ENCODE assay signal across 23 cellular contexts in the genomic region with DNA sequence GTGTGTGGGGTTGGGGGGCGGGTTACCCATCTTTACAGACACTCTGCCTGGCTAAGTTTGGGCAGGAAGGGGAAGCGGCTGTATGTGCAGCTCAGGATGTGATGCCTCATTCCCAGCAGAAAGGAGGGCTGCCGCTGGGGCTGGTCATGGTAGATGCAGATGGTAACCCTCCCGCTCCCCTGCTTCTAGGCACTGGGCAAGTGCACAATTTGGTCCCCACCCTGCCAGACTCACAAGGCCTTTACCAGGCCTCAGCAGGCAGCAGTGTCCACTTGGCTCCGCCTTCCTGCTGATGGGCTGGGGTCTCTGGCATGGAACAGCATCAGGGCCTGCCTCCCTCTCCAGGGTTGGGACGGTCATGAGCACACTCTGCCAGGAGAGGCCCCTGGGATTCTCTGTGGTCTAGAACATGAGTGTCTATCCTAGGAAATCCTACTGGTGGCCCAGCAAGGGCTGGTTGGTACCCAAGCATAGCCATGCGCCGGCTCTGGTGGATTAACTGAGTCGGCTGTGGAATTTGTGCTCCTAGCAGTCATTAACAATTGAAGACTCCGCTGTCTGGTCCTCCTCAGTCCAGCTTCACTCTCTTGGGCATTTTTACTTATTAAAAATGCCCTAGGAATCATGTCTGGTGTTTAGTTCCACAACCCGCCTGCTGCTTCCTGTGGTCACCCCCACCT. TPM values are rescaled to one million over a fixed set of nuclear protein-coding genes. Genes with fewer than 3 reads are reported as not detected.
DNase-seq lines count a peak whose midpoint lies in the region; ATAC-seq, FAIRE-seq and TF ChIP-seq lines count a peak whose summit lies in the region.
"Had no signal": no experiment of that assay in that cellular context is flagged by ENCODE, and none has a peak within 500 bp of the region (broad histone marks: within the 10 kb centered on the region; RNA-seq: fewer than 3 reads in every experiment).

No MANE protein-coding gene starts in this region.

- no peak for TF ChIP-seq CTCF in kidney (IDR thresholded peaks at IDR 0.05; ENCODE audit: borderline replicate concordance, extremely low read depth, insufficient read depth)

- POLR2A ChIA-PET in activated CD4-positive, alpha-beta memory T cell treated with anti-CD3 and anti-CD28 coated beads for 36 hours (lab: Charles Lee): no interaction called here
- POLR2A ChIA-PET in activated CD4-positive, alpha-beta memory T cell treated with anti-CD3 and anti-CD28 coated beads, Interleukin-2, amount 10 ng/mL, durations not matched to agents 7 days and 5 days (lab: Charles Lee): no interaction called here

- no peaks in the 10 kb centered on the region for H3K9me3 ChIP-seq in kidney (ENCODE audit: control insufficient read depth in 1 of 2, low read length in 2 of 2)
- no peaks in the 10 kb centered on the region for H3K9me3 ChIP-seq in stomach smooth muscle (ENCODE audit: control insufficient read depth in 2 of 2, low read length in 2 of 2)
- H3K9me3 ChIP-seq: A549, upper lobe of left lung had no signal

- H3K4me3 Mint-ChIP-seq in activated CD4-positive, alpha-beta memory T cell treated with anti-CD3 and anti-CD28 coated beads for 36 hours: no peak overlapping the region
- no peak overlapping the region for H3K4me3 Mint-ChIP-seq in activated CD4-positive, alpha-beta memory T cell treated with anti-CD3 and anti-CD28 coated beads, Interleukin-2, amount 10 ng/mL, durations not matched to agents 7 days and 5 days
- H3K4me3 Mint-ChIP-seq: activated CD4-positive, alpha-beta T cell treated with anti-CD3 and anti-CD28 coated beads, Interleukin-2, amount 10 ng/mL, durations not matched to agents 7 days and 5 days; activated naive CD8-positive, alpha-beta T cell had no signal

- FAIRE-seq in kidney (lab: Jason Lieb, UNC): no peak
- FAIRE-seq: A549, colon, GM12891 had no signal

- peaks cover 44% of the 10 kb centered on the region for H3K27me3 Mint-ChIP-seq in activated CD4-positive, alpha-beta memory T cell treated with anti-CD3 and anti-CD28 coated beads for 36 hours
- peaks cover 42% of the 10 kb centered on the region for H3K27me3 Mint-ChIP-seq in activated CD4-positive, alpha-beta memory T cell treated with anti-CD3 and anti-CD28 coated beads, Interleukin-2, amount 10 ng/mL, durations not matched to agents 7 days and 5 days

- H3K4me3 ChIP-seq in kidney (ENCODE audit: low read length in 2 of 2) (no peak overlapping the region), stomach smooth muscle (ENCODE audit: low read length in 2 of 2) (peak overlapping the region; percentile 3 to 58)
- H3K4me3 ChIP-seq: A549, lung, upper lobe of left lung had no signal

- peak; percentile 1 for DNase-seq in activated CD4-positive, alpha-beta memory T cell treated with anti-CD3 and anti-CD28 coated beads for 36 hours
- no peak for DNase-seq in activated CD4-positive, alpha-beta memory T cell treated with anti-CD3 and anti-CD28 coated beads, Interleukin-2, amount 10 ng/mL, durations not matched to agents 7 days and 5 days
- DNase-seq in NCI-H69 (lab: John Stamatoyannopoulos, UW) (peak; percentile 64), kidney (peak; percentile 46)
- DNase-seq in activated naive CD4-positive, alpha-beta T cell (lab: John Stamatoyannopoulos, UW): no peak
- DNase-seq: activated CD4-positive, alpha-beta T cell treated with anti-CD3 and anti-CD28 coated beads, Interleukin-2, amount 10 ng/mL, durations not matched to agents 7 days and 5 days; DMS 273 treated with DMSO at 0.1 percent for 48 hours; NCI-H2029; right cardiac atrium; stimulated activated CD4-positive, alpha-beta T cell treated with anti-CD3 and anti-CD28 coated beads, Interleukin-2, amount 100 ng/mL, for 24 hours; stimulated activated naive CD8-positive, alpha-beta T cell treated with anti-CD3 and anti-CD28 coated beads, Interleukin-15, Interleukin-2, amounts not matched to agents 100 U/mL and 50 U/mL, for 24 hours; SW 1271 had no signal

- ATAC-seq in HG03039 (IDR thresholded peaks at IDR 0.05; ENCODE audit: unreplicated experiment) (no peak), HG03354 (IDR thresholded peaks at IDR 0.05; ENCODE audit: poor library complexity, severe bottlenecking, unreplicated experiment) (no peak)
- ATAC-seq: A549; stimulated activated naive CD8-positive, alpha-beta T cell treated with anti-CD3 and anti-CD28 coated beads, Interleukin-15, Interleukin-2, amounts not matched to agents 100 U/mL and 50 U/mL, for 24 hours had no signal

- H3K27ac ChIP-seq in kidney (ENCODE audit: low read depth in 2 of 2, low read length in 2 of 2) (no peak overlapping the region), stomach smooth muscle (ENCODE audit: low read length) (peak overlapping the region; percentile 98)
- H3K27ac ChIP-seq: A549, upper lobe of left lung had no signal

- peaks cover 11% of the 10 kb centered on the region for H3K4me1 Mint-ChIP-seq in activated CD4-positive, alpha-beta memory T cell treated with anti-CD3 and anti-CD28 coated beads for 36 hours (ENCODE audit: low read depth)
- H3K4me1 Mint-ChIP-seq in activated CD4-positive, alpha-beta memory T cell treated with anti-CD3 and anti-CD28 coated beads, Interleukin-2, amount 10 ng/mL, durations not matched to agents 7 days and 5 days: peaks cover 10% of the 10 kb centered on the region

- H3K27ac Mint-ChIP-seq in activated CD4-positive, alpha-beta memory T cell treated with anti-CD3 and anti-CD28 coated beads for 36 hours: no peak overlapping the region
- H3K27ac Mint-ChIP-seq in activated CD4-positive, alpha-beta memory T cell treated with anti-CD3 and anti-CD28 coated beads, Interleukin-2, amount 10 ng/mL, durations not matched to agents 7 days and 5 days: no peak overlapping the region
- H3K27ac Mint-ChIP-seq: activated CD4-positive, alpha-beta T cell treated with anti-CD3 and anti-CD28 coated beads, Interleukin-2, amount 10 ng/mL, durations not matched to agents 7 days and 5 days; activated naive CD8-positive, alpha-beta T cell had no signal

- H3K9me3 Mint-ChIP-seq in activated CD4-positive, alpha-beta memory T cell treated with anti-CD3 and anti-CD28 coated beads for 36 hours: no peaks in the 10 kb centered on the region
- no peaks in the 10 kb centered on the region for H3K9me3 Mint-ChIP-seq in activated CD4-positive, alpha-beta memory T cell treated with anti-CD3 and anti-CD28 coated beads, Interleukin-2, amount 10 ng/mL, durations not matched to agents 7 days and 5 days
- H3K9me3 Mint-ChIP-seq: activated CD4-positive, alpha-beta T cell treated with anti-CD3 and anti-CD28 coated beads, Interleukin-2, amount 10 ng/mL, durations not matched to agents 7 days and 5 days had no signal

- no peaks in the 10 kb centered on the region for H3K36me3 Mint-ChIP-seq in activated CD4-positive, alpha-beta memory T cell treated with anti-CD3 and anti-CD28 coated beads for 36 hours
- H3K36me3 Mint-ChIP-seq in activated CD4-positive, alpha-beta memory T cell treated with anti-CD3 and anti-CD28 coated beads, Interleukin-2, amount 10 ng/mL, durations not matched to agents 7 days and 5 days (ENCODE audit: low read depth): no peaks in the 10 kb centered on the region
- H3K36me3 Mint-ChIP-seq: activated naive CD8-positive, alpha-beta T cell had no signal

- H3K36me3 ChIP-seq in kidney (ENCODE audit: control insufficient read depth in 1 of 2, insufficient read depth in 2 of 2, low read length in 2 of 2): no peaks in the 10 kb centered on the region
- no peaks in the 10 kb centered on the region for H3K36me3 ChIP-seq in stomach smooth muscle (ENCODE audit: control insufficient read depth in 2 of 2, insufficient read depth in 2 of 2, low read length in 2 of 2)
- H3K36me3 ChIP-seq: upper lobe of left lung had no signal

- peaks cover 0 to 2% of the 10 kb centered on the region in 2 donors for H3K27me3 ChIP-seq in stomach smooth muscle (ENCODE audit: control insufficient read depth in 1 of 2, insufficient read depth in 2 of 2, low read length in 2 of 2)

- CTCF ChIA-PET in activated CD4-positive, alpha-beta memory T cell treated with anti-CD3 and anti-CD28 coated beads for 36 hours (lab: Charles Lee): no interaction called here
- CTCF ChIA-PET in activated CD4-positive, alpha-beta memory T cell treated with anti-CD3 and anti-CD28 coated beads, Interleukin-2, amount 10 ng/mL, durations not matched to agents 7 days and 5 days (lab: Charles Lee): no interaction called here

- H3K4me1 ChIP-seq in kidney (ENCODE audit: control insufficient read depth in 1 of 2, insufficient read depth in 1 of 2, low read depth in 1 of 2, low read length in 2 of 2): peaks cover 3 to 9% of the 10 kb centered on the region in 2 donors
- H3K4me1 ChIP-seq in stomach smooth muscle (ENCODE audit: control insufficient read depth, insufficient read depth, low read length): peaks cover 52% of the 10 kb centered on the region

- H3K9ac ChIP-seq in kidney (ENCODE audit: low read length in 2 of 2) (no peak overlapping the region), stomach smooth muscle (ENCODE audit: low read length in 2 of 2) (peak overlapping the region; percentile 50 to 69)

- intact Hi-C loops in activated CD4-positive, alpha-beta memory T cell treated with anti-CD3 and anti-CD28 coated beads for 36 hours (cut with micrococcal nuclease): no loop called here
- intact Hi-C loops in kidney (cut with DNase I): no loop called here

RNA-seq across cellular contexts. Expression of a gene that starts 4.2 kb away (rescaled TPM):
- total RNA-seq in activated CD4-positive, alpha-beta memory T cell treated with anti-CD3 and anti-CD28 coated beads for 36 hours: not detected
- total RNA-seq in activated CD4-positive, alpha-beta memory T cell treated with anti-CD3 and anti-CD28 coated beads, Interleukin-2, amount 10 ng/mL, durations not matched to agents 7 days and 5 days: not detected
- total RNA-seq in kidney: not detected
- polyA plus RNA-seq in kidney (ENCODE audit: insufficient read depth, low read depth, low replicate concordance): 0.95 TPM
- total RNA-seq: activated CD4-positive, alpha-beta T cell treated with anti-CD3 and anti-CD28 coated beads, Interleukin-2, amount 10 ng/mL, durations not matched to agents 7 days and 5 days; IMR-90; omental fat pad had no signal
- polyA plus RNA-seq: IMR-90, lung had no signal

Comparison
In these comparisons a context has a peak if more than half of its experiments do, and no peak if none do; other contexts are left out.
1. DNase-seq: peak in activated CD4-positive, alpha-beta memory T cell treated with anti-CD3 and anti-CD28 coated beads for 36 hours (single experiment), NCI-H69 (single experiment) and kidney (single experiment); none in activated CD4-positive, alpha-beta memory T cell treated with anti-CD3 and anti-CD28 coated beads, Interleukin-2, amount 10 ng/mL, durations not matched to agents 7 days and 5 days (single experiment) and activated naive CD4-positive, alpha-beta T cell (0 of 4).
2. H3K4me3 ChIP-seq: peak in stomach smooth muscle (2 of 2); none in kidney (0 of 2).
3. H3K9ac ChIP-seq: peak in stomach smooth muscle (2 of 2); none in kidney (0 of 2).